Comparison of ENCODE assay signal across 18 cellular contexts in the genomic region with DNA sequence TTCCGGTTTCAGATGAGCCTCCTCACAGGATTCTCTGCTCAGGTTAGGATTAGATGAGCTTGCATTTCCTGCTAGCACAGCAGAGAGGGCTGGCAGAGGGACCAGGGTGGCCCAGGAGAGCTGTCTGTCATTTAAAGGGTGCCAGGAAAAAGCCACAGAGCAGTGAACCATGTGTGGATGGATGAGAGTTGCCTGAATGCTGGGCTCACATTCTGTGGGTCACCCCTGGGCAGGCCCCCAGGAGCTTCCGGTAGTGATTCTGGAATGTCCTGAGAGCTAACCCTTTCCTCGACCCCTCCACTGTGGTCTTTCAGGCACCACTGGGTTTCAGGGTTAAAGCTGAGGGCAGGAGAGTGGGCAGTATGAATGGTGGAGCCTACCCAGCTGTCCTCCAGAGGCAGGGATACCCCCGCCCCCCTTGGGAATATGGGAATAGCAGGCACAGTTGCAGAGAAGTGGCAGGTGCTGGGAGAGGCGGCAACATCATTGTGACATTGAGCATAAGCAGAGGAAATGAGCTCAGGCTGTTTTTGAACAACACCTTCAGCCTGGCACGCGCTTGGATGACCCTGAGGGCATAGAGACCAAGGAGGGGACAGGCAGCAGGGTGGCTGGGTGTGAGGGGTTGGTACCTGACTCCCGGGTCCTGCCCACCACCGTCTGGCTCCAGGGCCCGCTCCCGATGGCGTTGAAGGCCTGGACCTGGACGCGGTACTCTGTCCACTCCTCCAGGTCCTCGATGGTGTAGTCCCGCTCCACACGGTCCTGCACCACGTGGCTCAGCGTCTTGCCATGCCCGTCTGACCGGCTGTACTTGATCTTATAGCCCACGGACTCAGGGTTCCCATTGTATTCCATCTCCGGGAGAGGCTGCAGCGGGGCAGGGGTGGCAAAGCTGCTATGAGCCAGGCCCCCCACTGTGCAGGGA.
DNase-seq lines count a peak whose midpoint lies in the region; ATAC-seq and TF ChIP-seq lines count a peak whose summit lies in the region.
"Had no signal": no experiment of that assay in that cellular context is flagged by ENCODE, and none has a peak within 500 bp of the region (broad histone marks: within the 10 kb centered on the region; RNA-seq: fewer than 3 reads in every experiment).

No MANE protein-coding gene starts in this region.

- DNase-seq in NCI-H1417 treated with DMSO at 0.1 percent for 48 hours (lab: John Stamatoyannopoulos, UW): peak; percentile 68
- peak; percentile 45 for DNase-seq in SHP77 treated with DMSO at 0.1 percent for 48 hours (lab: John Stamatoyannopoulos, UW)
- DNase-seq in body of pancreas: no peak
- DNase-seq in tibial artery: no peak
- DNase-seq in Caco-2: no peak
- DNase-seq: activated naive CD4-positive, alpha-beta T cell treated with anti-CD3 and anti-CD28 coated beads, Interleukin-2, amount 10 ng/mL, durations not matched to agents 7 days and 5 days; immature natural killer cell; MM.1S; naive thymus-derived CD8-positive, alpha-beta T cell; NCI-H226; stomach had no signal

- peaks cover 8% of the 10 kb centered on the region for H3K4me1 Mint-ChIP-seq in Caco-2 (ENCODE audit: low read depth, unreplicated experiment)
- H3K4me1 Mint-ChIP-seq: activated naive CD4-positive, alpha-beta T cell treated with anti-CD3 and anti-CD28 coated beads, Interleukin-2, amount 10 ng/mL, durations not matched to agents 7 days and 5 days; GM23338; immature natural killer cell had no signal

- no peaks in the 10 kb centered on the region for H4K20me1 ChIP-seq in BLaER1
- H4K20me1 ChIP-seq in neural cell (ENCODE audit: insufficient read depth): no peaks in the 10 kb centered on the region

- peak overlapping the region; percentile 7; the same call in 1 of the 2 replicates for H3K4me2 ChIP-seq in BLaER1
- no peak overlapping the region for H3K4me2 ChIP-seq in neural cell (ENCODE audit: low read length)
- H3K4me2 ChIP-seq: GM23338 had no signal

- H3K4me3 ChIP-seq in BLaER1 (no peak overlapping the region), neural cell (ENCODE audit: low read length) (no peak overlapping the region), body of pancreas (no peak overlapping the region), tibial artery (no peak overlapping the region), Caco-2 (ENCODE audit: low read depth, low read length) (no peak overlapping the region)
- H3K4me3 ChIP-seq: GM23338, SK-N-MC, stomach, vagina had no signal

- no peak for TF ChIP-seq RAD21 in neural cell (conservative IDR thresholded peaks at IDR 0.05)

- peaks cover 91% of the 10 kb centered on the region; the same call in 1 of the 2 replicates for H3K36me3 ChIP-seq in BLaER1
- no peaks in the 10 kb centered on the region for H3K36me3 ChIP-seq in neural cell (ENCODE audit: insufficient read depth, low read length)
- no peaks in the 10 kb centered on the region for H3K36me3 ChIP-seq in body of pancreas (replicated peaks in 1 of 2; ENCODE audit: insufficient read depth in 1 of 2, low read depth in 2 of 2)
- H3K36me3 ChIP-seq in tibial artery: no peaks in the 10 kb centered on the region
- H3K36me3 ChIP-seq in Caco-2 (ENCODE audit: control insufficient read depth, insufficient read depth, low read length): no peaks in the 10 kb centered on the region
- H3K36me3 ChIP-seq: stomach, vagina had no signal

- H3K79me2 ChIP-seq in neural cell (replicated peaks; ENCODE audit: insufficient read depth, low read length): no peaks in the 10 kb centered on the region

- H3K27ac ChIP-seq in BLaER1 (no peak overlapping the region), neural cell (ENCODE audit: low read length) (peak overlapping the region; percentile 16), body of pancreas (no peak overlapping the region), tibial artery (no peak overlapping the region)
- H3K27ac ChIP-seq: SK-N-MC, stomach, vagina had no signal

- no peak for TF ChIP-seq EP300 in neural cell (conservative IDR thresholded peaks at IDR 0.05; ENCODE audit: poor library complexity, severe bottlenecking)

- CTCF ChIA-PET in Caco-2 (lab: Charles Lee): no interaction called here

- no peak overlapping the region for H3K4me3 Mint-ChIP-seq in Caco-2 (ENCODE audit: unreplicated experiment)
- H3K4me3 Mint-ChIP-seq: activated naive CD4-positive, alpha-beta T cell treated with anti-CD3 and anti-CD28 coated beads, Interleukin-2, amount 10 ng/mL, durations not matched to agents 7 days and 5 days; dendritic cell treated with granulocyte-macrophage colony-stimulating factor and Interleukin-4, amounts not matched to agents 40 ng/mL and 50 ng/mL, for 4 days; GM23338; immature natural killer cell had no signal

- H3K9me2 ChIP-seq in neural cell (ENCODE audit: insufficient read depth, low read length): no peaks in the 10 kb centered on the region

- H3K36me3 Mint-ChIP-seq in Caco-2 (ENCODE audit: insufficient read depth, unreplicated experiment): no peaks in the 10 kb centered on the region
- H3K36me3 Mint-ChIP-seq: activated naive CD4-positive, alpha-beta T cell treated with anti-CD3 and anti-CD28 coated beads, Interleukin-2, amount 10 ng/mL, durations not matched to agents 7 days and 5 days; immature natural killer cell had no signal

- ATAC-seq in body of pancreas (no peak), GM18861 (IDR thresholded peaks at IDR 0.05; ENCODE audit: unreplicated experiment) (no peak)
- ATAC-seq: naive thymus-derived CD8-positive, alpha-beta T cell had no signal

- 80 to 84% methylated on average over 8 to 19 of the region's 24 CpGs for WGBS in body of pancreas, 2 donors

- no peak for TF ChIP-seq POLR2A in body of pancreas (IDR thresholded peaks at IDR 0.05)

- H3K9me3 ChIP-seq in BLaER1: no peaks in the 10 kb centered on the region
- H3K9me3 ChIP-seq in neural cell (ENCODE audit: low read length): no peaks in the 10 kb centered on the region
- H3K9me3 ChIP-seq in body of pancreas: no peaks in the 10 kb centered on the region
- no peaks in the 10 kb centered on the region for H3K9me3 ChIP-seq in tibial artery
- H3K9me3 ChIP-seq in Caco-2: no peaks in the 10 kb centered on the region
- H3K9me3 ChIP-seq: stomach, vagina had no signal

- H3K4me1 ChIP-seq in BLaER1 (peaks cover 10% of the 10 kb centered on the region), body of pancreas (no peaks in the 10 kb centered on the region), tibial artery (no peaks in the 10 kb centered on the region), Caco-2 (no peaks in the 10 kb centered on the region)
- H3K4me1 ChIP-seq: stomach, vagina had no signal

- H3K27me3 Mint-ChIP-seq in Caco-2 (ENCODE audit: insufficient read depth, unreplicated experiment): peaks cover 4% of the 10 kb centered on the region
- H3K27me3 Mint-ChIP-seq: activated naive CD4-positive, alpha-beta T cell treated with anti-CD3 and anti-CD28 coated beads, Interleukin-2, amount 10 ng/mL, durations not matched to agents 7 days and 5 days; dendritic cell treated with granulocyte-macrophage colony-stimulating factor and Interleukin-4, amounts not matched to agents 40 ng/mL and 50 ng/mL, for 4 days; naive thymus-derived CD8-positive, alpha-beta T cell had no signal

- no TSS peak for BruUV-seq in Caco-2 (replicated peaks; lab: Mats Ljungman, UMichigan)

- intact Hi-C loops in body of pancreas (cut with DNase I): no loop called here
- intact Hi-C loops in tibial artery (cut with DNase I; ENCODE audit: low total_unique reads): no loop called here
- intact Hi-C loops in Caco-2 (cut with micrococcal nuclease; ENCODE audit: unreplicated experiment): no loop called here

- H3K27ac Mint-ChIP-seq in Caco-2 (ENCODE audit: unreplicated experiment): no peak overlapping the region
- H3K27ac Mint-ChIP-seq: activated naive CD4-positive, alpha-beta T cell treated with anti-CD3 and anti-CD28 coated beads, Interleukin-2, amount 10 ng/mL, durations not matched to agents 7 days and 5 days; dendritic cell treated with granulocyte-macrophage colony-stimulating factor and Interleukin-4, amounts not matched to agents 40 ng/mL and 50 ng/mL, for 4 days; GM23338; immature natural killer cell had no signal

- H3K27me3 ChIP-seq in BLaER1 (no peaks in the 10 kb centered on the region), neural cell (ENCODE audit: insufficient read depth, low read depth, low read length) (no peaks in the 10 kb centered on the region), body of pancreas (no peaks in the 10 kb centered on the region), tibial artery (peaks cover 0 to 4% of the 10 kb centered on the region in 2 donors), Caco-2 (replicated peaks; ENCODE audit: control insufficient read depth, insufficient read depth, low read length) (no peaks in the 10 kb centered on the region)
- H3K27me3 ChIP-seq: stomach, vagina had no signal

- H3K9ac ChIP-seq in BLaER1 (no peak overlapping the region), neural cell (ENCODE audit: low read length) (peak overlapping the region; percentile 12)

- H3K9me3 Mint-ChIP-seq in Caco-2 (ENCODE audit: unreplicated experiment): no peaks in the 10 kb centered on the region
- H3K9me3 Mint-ChIP-seq: activated naive CD4-positive, alpha-beta T cell treated with anti-CD3 and anti-CD28 coated beads, Interleukin-2, amount 10 ng/mL, durations not matched to agents 7 days and 5 days; dendritic cell treated with granulocyte-macrophage colony-stimulating factor and Interleukin-4, amounts not matched to agents 40 ng/mL and 50 ng/mL, for 4 days; GM23338; immature natural killer cell; naive thymus-derived CD8-positive, alpha-beta T cell had no signal

- H3F3A ChIP-seq in neural cell (ENCODE audit: insufficient read depth, low read length, poor library complexity, severe bottlenecking): no peaks in the 10 kb centered on the region

- TF ChIP-seq CTCF in neural cell (IDR thresholded peaks at IDR 0.05; ENCODE audit: poor library complexity, severe bottlenecking) (no peak), body of pancreas (IDR thresholded peaks at IDR 0.05) (no peak), tibial artery (IDR thresholded peaks at IDR 0.05) (no peak), Caco-2 (IDR thresholded peaks at IDR 0.05; ENCODE audit: insufficient read depth in 1 of 2, low read depth in 1 of 2, low read length in 1 of 2, severe bottlenecking in 1 of 2, unreplicated experiment in 1 of 2) (no peak)

- POLR2A ChIA-PET in Caco-2 (lab: Charles Lee): no interaction called here

- no peak overlapping the region for H2AFZ ChIP-seq in neural cell (ENCODE audit: low read depth, low read length)
- H2AFZ ChIP-seq: GM23338 had no signal

TF ChIP-seq in neural cell, 6 proteins besides CTCF, POLR2A, EP300 and RAD21 (continues in another document):
- TF ChIP-seq SMC3 (conservative IDR thresholded peaks at IDR 0.05; ENCODE audit: poor library complexity) (no peak), TAF1 (IDR thresholded peaks at IDR 0.05; ENCODE audit: low read depth) (no peak)

Comparison
In these comparisons a context has a peak if more than half of its experiments do, and no peak if none do; other contexts are left out.
1. DNase-seq: peak in NCI-H1417 treated with DMSO at 0.1 percent for 48 hours (single experiment) and SHP77 treated with DMSO at 0.1 percent for 48 hours (single experiment); none in body of pancreas (0 of 4), tibial artery (0 of 2) and Caco-2 (0 of 2).